ENCODE assay signal across 16 cellular contexts in genomic region chr9:130731355-130731754, GRCh38. TPM values are rescaled to one million over a fixed set of nuclear protein-coding genes. Genes with fewer than 3 reads are reported as not detected.
DNase-seq lines count a peak whose midpoint lies in the region; ATAC-seq, FAIRE-seq and TF ChIP-seq lines count a peak whose summit lies in the region.
"Had no signal": no experiment of that assay in that cellular context is flagged by ENCODE, and none has a peak within 500 bp of the region (broad histone marks: within the 10 kb centered on the region; RNA-seq: fewer than 3 reads in every experiment).

No MANE protein-coding gene starts in this region.

- DNase-seq in DMS 273 (lab: John Stamatoyannopoulos, UW; ENCODE audit: unreplicated experiment) (peak; percentile 30), DMS 273 treated with DMSO at 0.1 percent for 48 hours (lab: John Stamatoyannopoulos, UW) (no peak), NCI-H2171 (lab: John Stamatoyannopoulos, UW) (peak; percentile 45), progenitor cell of endocrine pancreas (ENCODE audit: low spot score, unreplicated experiment) (no peak), kidney (no peak)
- DNase-seq in effector memory CD8-positive, alpha-beta T cell: no peak
- DNase-seq: activated CD4-positive, CD25-positive, alpha-beta regulatory T cell; activated naive CD4-positive, alpha-beta T cell treated with Interleukin-2 at 50 U/mL for 16 hours; CD4-positive, CD25-positive, alpha-beta regulatory T cell; hypothalamus; stimulated activated CD4-positive, alpha-beta T cell treated with anti-CD3 and anti-CD28 coated beads, Interleukin-15, amount 100 ng/mL, for 24 hours; T-cell had no signal

- no peaks in the 10 kb centered on the region for H3K36me3 ChIP-seq in kidney (ENCODE audit: control insufficient read depth in 1 of 2, insufficient read depth in 2 of 2, low read length in 2 of 2)

- no peak overlapping the region for H3K4me3 ChIP-seq in kidney (ENCODE audit: low read length in 2 of 2)

- H3K9ac ChIP-seq in kidney (ENCODE audit: low read length in 2 of 2): no peak overlapping the region

- no peak for FAIRE-seq in kidney (lab: Jason Lieb, UNC)

- H3K36me3 Mint-ChIP-seq in effector memory CD8-positive, alpha-beta T cell (ENCODE audit: insufficient read depth): peaks cover 5% of the 10 kb centered on the region
- peaks cover 6% of the 10 kb centered on the region for H3K36me3 Mint-ChIP-seq in progenitor cell of endocrine pancreas (ENCODE audit: insufficient read depth)

- H3K27ac ChIP-seq in kidney (ENCODE audit: low read depth in 2 of 2, low read length in 2 of 2): no peak overlapping the region

- peak overlapping the region; percentile 14 to 21 for H3K27ac Mint-ChIP-seq in effector memory CD8-positive, alpha-beta T cell
- peak overlapping the region; percentile 72 for H3K27ac Mint-ChIP-seq in progenitor cell of endocrine pancreas
- H3K27ac Mint-ChIP-seq: dendritic cell treated with granulocyte-macrophage colony-stimulating factor and Interleukin-4, amounts not matched to agents 40 ng/mL and 50 ng/mL, for 4 days; T-cell had no signal

- no peaks in the 10 kb centered on the region for H3K27me3 Mint-ChIP-seq in effector memory CD8-positive, alpha-beta T cell
- no peaks in the 10 kb centered on the region for H3K27me3 Mint-ChIP-seq in progenitor cell of endocrine pancreas
- H3K27me3 Mint-ChIP-seq: CD4-positive, CD25-positive, alpha-beta regulatory T cell; dendritic cell treated with granulocyte-macrophage colony-stimulating factor and Interleukin-4, amounts not matched to agents 40 ng/mL and 50 ng/mL, for 4 days; T-cell had no signal

- no peaks in the 10 kb centered on the region for H3K9me3 Mint-ChIP-seq in effector memory CD8-positive, alpha-beta T cell
- H3K9me3 Mint-ChIP-seq in progenitor cell of endocrine pancreas (ENCODE audit: low read depth): no peaks in the 10 kb centered on the region
- H3K9me3 Mint-ChIP-seq: dendritic cell treated with granulocyte-macrophage colony-stimulating factor and Interleukin-4, amounts not matched to agents 40 ng/mL and 50 ng/mL, for 4 days had no signal

- no peaks in the 10 kb centered on the region for H3K9me3 ChIP-seq in kidney (ENCODE audit: control insufficient read depth in 1 of 2, low read length in 2 of 2)

- ATAC-seq in effector memory CD8-positive, alpha-beta T cell (replicated peaks): no peak
- ATAC-seq in HG03469 (IDR thresholded peaks at IDR 0.05; ENCODE audit: unreplicated experiment) (no peak), GM21447 (IDR thresholded peaks at IDR 0.05; ENCODE audit: unreplicated experiment) (no peak)
- ATAC-seq: Panc1, T-cell had no signal

- peaks cover 9 to 20% of the 10 kb centered on the region in 2 donors for H3K4me1 Mint-ChIP-seq in effector memory CD8-positive, alpha-beta T cell (ENCODE audit: low read depth in 2 of 2)
- H3K4me1 Mint-ChIP-seq in progenitor cell of endocrine pancreas (ENCODE audit: low read depth): peaks cover 19% of the 10 kb centered on the region

- peaks cover 2 to 4% of the 10 kb centered on the region in 2 donors for H3K4me1 ChIP-seq in kidney (ENCODE audit: control insufficient read depth in 1 of 2, insufficient read depth in 1 of 2, low read depth in 1 of 2, low read length in 2 of 2)

- TF ChIP-seq CTCF in progenitor cell of endocrine pancreas (IDR thresholded peaks at IDR 0.05; ENCODE audit: unreplicated experiment): no peak
- TF ChIP-seq CTCF in kidney (IDR thresholded peaks at IDR 0.05; ENCODE audit: borderline replicate concordance, extremely low read depth, insufficient read depth): no peak

- intact Hi-C loops in kidney (cut with DNase I): no loop called here

- no peak overlapping the region for H3K4me3 Mint-ChIP-seq in effector memory CD8-positive, alpha-beta T cell
- H3K4me3 Mint-ChIP-seq in progenitor cell of endocrine pancreas (ENCODE audit: low read depth): no peak overlapping the region
- H3K4me3 Mint-ChIP-seq: CD4-positive, CD25-positive, alpha-beta regulatory T cell; dendritic cell treated with granulocyte-macrophage colony-stimulating factor and Interleukin-4, amounts not matched to agents 40 ng/mL and 50 ng/mL, for 4 days; T-cell had no signal

RNA-seq across cellular contexts. Expression of gene EXOSC2, which starts 37.8 kb away (rescaled TPM):
- total RNA-seq in progenitor cell of endocrine pancreas: 45.9 and 46.5 TPM in 2 replicates
- 26.4 TPM for total RNA-seq in kidney
- polyA plus RNA-seq in kidney (ENCODE audit: insufficient read depth, low read depth, low replicate concordance): 13.0 TPM

Comparison
In these comparisons a context has a peak if more than half of its experiments do, and no peak if none do; other contexts are left out.
1. DNase-seq: peak in DMS 273 (single experiment) and NCI-H2171 (single experiment); none in DMS 273 treated with DMSO at 0.1 percent for 48 hours (single experiment), effector memory CD8-positive, alpha-beta T cell (0 of 3), progenitor cell of endocrine pancreas (single experiment) and kidney (single experiment).